ENCODE assay signal across 23 cellular contexts in genomic region chr3:134058728-134059601, GRCh38. TPM values are rescaled to one million over a fixed set of nuclear protein-coding genes. Genes with fewer than 3 reads are reported as not detected.
A peak's percentile ranks its signal among the peaks of the same experiment; 100 is the strongest.
DNase-seq lines count a peak whose midpoint lies in the region; ATAC-seq and TF ChIP-seq lines count a peak whose summit lies in the region.
"Had no signal": no experiment of that assay in that cellular context is flagged by ENCODE, and none has a peak within 500 bp of the region (broad histone marks: within the 10 kb centered on the region; RNA-seq: fewer than 3 reads in every experiment).

No MANE protein-coding gene starts in this region.

- TF ChIP-seq CTCF in stomach (IDR thresholded peaks at IDR 0.05), result no peak

- WGBS in stomach, 5 donors, result 58 to 69% (median 61%) methylated on average over 8 of the region's 8 CpGs

- TF ChIP-seq EP300 in stomach (IDR thresholded peaks at IDR 0.05), result no peak

- intact Hi-C loops in stomach (cut with DNase I; ENCODE audit: low total_unique reads), result no loop called here

- H3K4me1 ChIP-seq in SJSA1 (replicated peaks) (peaks cover 65% of the 10 kb centered on the region), stomach (peaks cover 23 to 49% (median 44%) of the 10 kb centered on the region in 4 donors)
- H3K4me1 ChIP-seq: foreskin keratinocyte had no signal

- H3K27ac ChIP-seq in SJSA1 (peak overlapping the region; percentile 70), stomach (peak overlapping the region in 2 of 5 donors; percentile 15 to 68)
- H3K27ac ChIP-seq: foreskin keratinocyte, KMS-11, neutrophil had no signal

- DNase-seq in Ammon's horn (ENCODE audit: low spot score) (peak; percentile 71), SJSA1 (ENCODE audit: low read depth in 1 of 2, low spot score in 2 of 2) (peak; percentile 37 to 38), left lobe of liver (ENCODE audit: low spot score) (peak; percentile 26), stomach (peak; percentile 2), GM19238 (ENCODE audit: insufficient read length, low spot score) (no peak), GM03348 (ENCODE audit: low spot score) (no peak)
- DNase-seq in stimulated activated naive CD8-positive, alpha-beta T cell treated with anti-CD3 and anti-CD28 coated beads, Interleukin-15, amount 100 ng/mL, for 72 hours, result no peak
- DNase-seq: activated CD4-positive, alpha-beta T cell treated with anti-CD3 and anti-CD28 coated beads, Interleukin-2, amount 50 U/mL, for 48 hours; activated CD4-positive, CD25-positive, alpha-beta regulatory T cell; activated naive CD4-positive, alpha-beta T cell treated with Interleukin-2 at 50 U/mL for 16 hours; amygdala; erythroblast; foreskin keratinocyte; MV-4-11; NCI-H1694; NCI-H774; small intestine; stimulated activated CD4-positive, alpha-beta T cell treated with anti-CD3 and anti-CD28 coated beads, Interleukin-2, amount 100 ng/mL, for 48 hours; stimulated activated naive B cell treated with anti-CD40 and anti-IgM and Interleukin-4, amounts not matched to agents 10 μg/mL and 1 μg/mL and 100 μg/mL, for 72 hours had no signal

- H3K4me3 Mint-ChIP-seq in stimulated activated naive CD8-positive, alpha-beta T cell treated with anti-CD3 and anti-CD28 coated beads, Interleukin-15, amount 100 ng/mL, for 72 hours, result no peak overlapping the region
- H3K4me3 Mint-ChIP-seq: stimulated activated naive B cell treated with anti-CD40 and anti-IgM and Interleukin-4, amounts not matched to agents 10 μg/mL and 1 μg/mL and 100 μg/mL, for 72 hours had no signal

- ATAC-seq in left lobe of liver, result no peak
- no peak for ATAC-seq in stimulated activated naive CD8-positive, alpha-beta T cell treated with anti-CD3 and anti-CD28 coated beads, Interleukin-15, amount 100 ng/mL, for 72 hours
- ATAC-seq: foreskin keratinocyte; HCT116; stimulated activated naive B cell treated with anti-CD40 and anti-IgM and Interleukin-4, amounts not matched to agents 10 μg/mL and 1 μg/mL and 100 μg/mL, for 72 hours had no signal

- no peaks in the 10 kb centered on the region for H3K9me3 Mint-ChIP-seq in stimulated activated naive CD8-positive, alpha-beta T cell treated with anti-CD3 and anti-CD28 coated beads, Interleukin-15, amount 100 ng/mL, for 72 hours
- H3K9me3 Mint-ChIP-seq: stimulated activated naive B cell treated with anti-CD40 and anti-IgM and Interleukin-4, amounts not matched to agents 10 μg/mL and 1 μg/mL and 100 μg/mL, for 72 hours had no signal

- H3K9me3 ChIP-seq in SJSA1 (replicated peaks), result no peaks in the 10 kb centered on the region
- H3K9me3 ChIP-seq in stomach, result no peaks in the 10 kb centered on the region
- H3K9me3 ChIP-seq: neutrophil had no signal

- no peak for TF ChIP-seq POLR2A in stomach (IDR thresholded peaks at IDR 0.05)

- no peak overlapping the region for H3K27ac Mint-ChIP-seq in stimulated activated naive CD8-positive, alpha-beta T cell treated with anti-CD3 and anti-CD28 coated beads, Interleukin-15, amount 100 ng/mL, for 72 hours
- H3K27ac Mint-ChIP-seq: stimulated activated naive B cell treated with anti-CD40 and anti-IgM and Interleukin-4, amounts not matched to agents 10 μg/mL and 1 μg/mL and 100 μg/mL, for 72 hours had no signal

- no peak overlapping the region for H3K4me3 ChIP-seq in SJSA1
- no peak overlapping the region for H3K4me3 ChIP-seq in stomach

- H3K36me3 ChIP-seq in SJSA1 (no peaks in the 10 kb centered on the region), stomach (no peaks in the 10 kb centered on the region)
- H3K36me3 ChIP-seq: neutrophil had no signal

- no peaks in the 10 kb centered on the region for H3K27me3 Mint-ChIP-seq in stimulated activated naive CD8-positive, alpha-beta T cell treated with anti-CD3 and anti-CD28 coated beads, Interleukin-15, amount 100 ng/mL, for 72 hours

- H3K4me1 Mint-ChIP-seq in stimulated activated naive CD8-positive, alpha-beta T cell treated with anti-CD3 and anti-CD28 coated beads, Interleukin-15, amount 100 ng/mL, for 72 hours, result peaks cover 5% of the 10 kb centered on the region

- H3K27me3 ChIP-seq in SJSA1 (replicated peaks) (no peaks in the 10 kb centered on the region), stomach (no peaks in the 10 kb centered on the region)
- H3K27me3 ChIP-seq: neutrophil had no signal

RNA-seq across cellular contexts. Expression of gene SLCO2A1, which starts 29.2 kb away (rescaled TPM):
- 0.16 TPM in 1 of 2 replicates, not detected in the other for total RNA-seq in SJSA1 (2014; rRNA removed; shearing (Covaris generic))
- 7.4 TPM for total RNA-seq in left lobe of liver
- 100 to 1,000 TPM in 1 of 5 donors, 10 to 100 TPM in 3, 1 to 10 TPM in 1; 3.5 to 121 (median 18.7) TPM for total RNA-seq in stomach
- polyA plus RNA-seq in stomach, result 1 to 10 TPM; 1.9 to 6.4 (median 3.2) TPM
- total RNA-seq: HT-29 had no signal

Comparison
In these comparisons a context has a peak if more than half of its experiments do, and no peak if none do; other contexts are left out.
1. DNase-seq: peak in Ammon's horn (single experiment), SJSA1 (2 of 2), left lobe of liver (single experiment) and stomach (single experiment); none in GM19238 (single experiment), GM03348 (single experiment) and stimulated activated naive CD8-positive, alpha-beta T cell treated with anti-CD3 and anti-CD28 coated beads, Interleukin-15, amount 100 ng/mL, for 72 hours (0 of 2).